In the genomic region with DNA sequence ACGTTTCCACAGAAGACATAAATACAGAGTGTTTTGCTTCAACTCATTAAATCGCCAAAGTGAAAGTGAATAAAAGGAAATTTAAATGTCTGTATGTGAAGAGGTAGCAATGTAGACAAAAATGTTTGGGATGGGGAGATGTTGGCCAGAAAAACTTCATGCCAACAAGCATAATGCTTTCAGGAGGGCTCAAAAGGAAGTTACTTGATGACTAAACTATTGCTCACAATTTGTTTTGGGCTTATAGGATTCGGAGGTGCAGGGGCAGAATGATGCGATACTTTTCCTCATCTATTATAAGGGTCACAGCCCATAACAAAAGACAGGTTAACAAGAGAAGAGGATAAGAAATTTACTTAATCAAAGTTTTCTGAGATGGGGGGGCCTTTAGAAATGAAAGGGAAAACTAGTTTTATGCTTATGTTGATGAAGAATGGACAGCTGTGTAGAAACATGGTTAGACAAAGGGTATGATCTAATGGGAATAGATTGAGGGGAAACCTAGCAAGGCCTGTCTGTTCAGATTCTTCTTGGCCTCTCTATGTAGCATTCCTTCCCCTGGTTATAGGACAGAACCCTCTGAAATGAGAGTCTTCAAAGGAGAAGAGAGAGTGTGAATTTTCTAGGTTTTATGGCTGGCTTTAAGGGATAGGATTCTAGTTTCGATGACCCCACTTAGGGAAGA, we compare ENCODE assay signal across 17 cellular contexts.
A peak's percentile ranks its signal among the peaks of the same experiment; 100 is the strongest.
DNase-seq lines count a peak whose midpoint lies in the region; ATAC-seq and TF ChIP-seq lines count a peak whose summit lies in the region.
"Had no signal": no experiment of that assay in that cellular context is flagged by ENCODE, and none has a peak within 500 bp of the region (broad histone marks: within the 10 kb centered on the region; RNA-seq: fewer than 3 reads in every experiment).

No MANE protein-coding gene starts in this region.

- H3K36me3 ChIP-seq in PC-3 (ENCODE audit: low read depth, low read length), result no peaks in the 10 kb centered on the region
- no peaks in the 10 kb centered on the region for H3K36me3 ChIP-seq in ovary

- TF ChIP-seq CTCF in PC-3 (conservative IDR thresholded peaks at IDR 0.05; ENCODE audit: low read depth, low read length) (no peak), ovary (IDR thresholded peaks at IDR 0.05) (no peak), GM13976 (IDR thresholded peaks at IDR 0.05; ENCODE audit: borderline replicate concordance, control extremely low read depth, extremely low read depth, insufficient read depth, missing control alignments) (no peak)

- peaks cover 7% of the 10 kb centered on the region for H3F3A ChIP-seq in PC-3 (ENCODE audit: low read length, unreplicated experiment)

- H3K27ac ChIP-seq in PC-3 (ENCODE audit: low read length) (peak overlapping the region; percentile 65), ovary (no peak overlapping the region)
- H3K27ac ChIP-seq: C4-2B, psoas muscle, SK-N-MC had no signal

- CTCF ChIA-PET in PC-3 (lab: Charles Lee), result no interaction called here

- H4K20me1 ChIP-seq in PC-3 (ENCODE audit: low read length), result no peaks in the 10 kb centered on the region

- intact Hi-C loops in PC-3 (cut with micrococcal nuclease), result loop anchor here (1.0 to 10.0 kb wide), 5 partner anchors 12 to 785 kb away; no protein-coding TSS in a partner anchor
- intact Hi-C loops in ovary (cut with DNase I), result no loop called here

- H3K4me3 ChIP-seq in PC-3 (ENCODE audit: low read length) (peak overlapping the region; percentile 10; the same call in 1 of the 2 replicates), ovary (peak overlapping the region; percentile 3)
- H3K4me3 ChIP-seq: psoas muscle, SK-N-MC had no signal

- BruUV-seq in PC-3 (replicated peaks; lab: Mats Ljungman, UMichigan), result TSS peak; percentile 77

- H3K9me3 ChIP-seq in PC-3 (ENCODE audit: low read length) (no peaks in the 10 kb centered on the region), ovary (no peaks in the 10 kb centered on the region)
- H3K9me3 ChIP-seq: psoas muscle had no signal

- in situ Hi-C loops in GM13976 (cut with MboI; ENCODE audit: low sequenced_read_pairs, unreplicated experiment), result no loop called here

- peaks cover 48% of the 10 kb centered on the region for H3K4me1 ChIP-seq in PC-3 (ENCODE audit: insufficient read depth, low read length)
- H3K4me1 ChIP-seq in ovary (ENCODE audit: insufficient read depth), result peaks cover 8% of the 10 kb centered on the region
- H3K4me1 ChIP-seq: psoas muscle had no signal

- peak overlapping the region; percentile 54 for H3K4me2 ChIP-seq in PC-3 (ENCODE audit: low read length)

- POLR2A ChIA-PET in PC-3 (lab: Charles Lee; ENCODE audit: unreplicated experiment), result interaction anchor here (0.6 kb wide), 2 partner anchors 24 to 27 kb away, joined by 3 to 8 read pairs; no protein-coding TSS in a partner anchor

- H3K79me2 ChIP-seq in PC-3 (ENCODE audit: low read length), result no peaks in the 10 kb centered on the region

- WGBS in ovary, 3 donors, result 68 to 78% (median 72%) methylated on average over 5 of the region's 5 CpGs

- H3K27me3 ChIP-seq in PC-3 (ENCODE audit: low read length), result no peaks in the 10 kb centered on the region
- H3K27me3 ChIP-seq in ovary, result no peaks in the 10 kb centered on the region

- H3K9ac ChIP-seq in PC-3 (ENCODE audit: low read length), result peak overlapping the region; percentile 6

- no peak for TF ChIP-seq EP300 in ovary (IDR thresholded peaks at IDR 0.05)

- H3K9me2 ChIP-seq in PC-3 (replicated peaks; ENCODE audit: low read length), result no peaks in the 10 kb centered on the region

- DNase-seq in Daoy (ENCODE audit: low read depth) (peak; percentile 37), PC-3 (peak; percentile 100), ovary (no peak), globus pallidus (ENCODE audit: low spot score) (no peak), GM13976 (ENCODE audit: low spot score) (no peak)
- no peak for DNase-seq in activated T-cell treated with anti-CD3 and anti-CD28 coated beads, Interleukin-2, amount 50 U/mL, for 48 hours
- DNase-seq: activated CD8-positive, alpha-beta memory T cell treated with anti-CD3 and anti-CD28 coated beads, Interleukin-2, amount 10 ng/mL, durations not matched to agents 7 days and 5 days; activated naive CD4-positive, alpha-beta T cell treated with anti-CD3 and anti-CD28 coated beads, Interleukin-2, amount 50 U/mL, for 16 hours; cerebellar nuclear complex; Karpas-422; NCI-H2081 treated with DMSO at 0.1 percent for 48 hours; psoas muscle; stimulated activated CD4-positive, alpha-beta T cell treated with anti-CD3 and anti-CD28 coated beads, Interleukin-1b, Interleukin-23, amount 100 ng/mL, for 48 hours had no signal

- ATAC-seq in PC-3 (peak; percentile 93), esophagus mucosa (peak; percentile 65), GM18498 (IDR thresholded peaks at IDR 0.05; ENCODE audit: unreplicated experiment) (no peak)
- ATAC-seq: activated CD8-positive, alpha-beta memory T cell treated with anti-CD3 and anti-CD28 coated beads, Interleukin-2, amount 10 ng/mL, durations not matched to agents 7 days and 5 days; psoas muscle had no signal

- no peak for TF ChIP-seq POLR2A in ovary (IDR thresholded peaks at IDR 0.05)

- H2AFZ ChIP-seq in PC-3 (ENCODE audit: low read length), result no peak overlapping the region

Comparison
In these comparisons a context has a peak if more than half of its experiments do, and no peak if none do; other contexts are left out.
1. DNase-seq: peak in Daoy (single experiment) and PC-3 (single experiment); none in ovary (0 of 5), activated T-cell treated with anti-CD3 and anti-CD28 coated beads, Interleukin-2, amount 50 U/mL, for 48 hours (0 of 2), globus pallidus (single experiment) and GM13976 (single experiment).